21 cellular contexts compared by ENCODE assay signal in the genomic region with DNA sequence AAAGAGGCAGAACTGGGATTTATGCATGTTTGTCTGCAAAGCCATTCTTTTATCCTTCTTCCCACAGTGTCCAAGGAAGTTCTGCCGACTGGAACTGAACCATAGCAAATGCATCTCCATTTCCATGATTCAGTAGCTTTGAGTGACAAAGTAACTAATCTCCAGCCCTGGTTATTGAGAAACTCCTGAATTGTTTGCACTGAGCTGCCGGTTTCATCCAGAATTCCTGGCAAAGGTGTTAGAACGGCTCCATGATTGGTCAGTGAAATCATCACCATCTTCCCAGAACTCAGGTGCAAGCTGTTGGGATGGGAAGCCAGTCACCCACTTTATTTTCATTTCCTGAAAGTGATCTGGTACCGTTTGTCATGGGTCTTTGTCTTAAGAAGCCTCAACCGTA. TPM values are rescaled to one million over a fixed set of nuclear protein-coding genes. Genes with fewer than 3 reads are reported as not detected.
DNase-seq lines count a peak whose midpoint lies in the region; ATAC-seq, FAIRE-seq and TF ChIP-seq lines count a peak whose summit lies in the region.
"Had no signal": no experiment of that assay in that cellular context is flagged by ENCODE, and none has a peak within 500 bp of the region (broad histone marks: within the 10 kb centered on the region; RNA-seq: fewer than 3 reads in every experiment).

No MANE protein-coding gene starts in this region.

- DNase-seq in MCF 10A (ENCODE audit: unreplicated experiment): peak; percentile 45
- no peak for DNase-seq in mammary epithelial cell
- no peak for DNase-seq in RCC 7860 (ENCODE audit: low spot score)
- DNase-seq in left lung: no peak
- DNase-seq in upper lobe of right lung: no peak
- no peak for DNase-seq in activated CD4-positive, alpha-beta memory T cell treated with anti-CD3 and anti-CD28 coated beads for 36 hours
- no peak for DNase-seq in activated CD4-positive, alpha-beta T cell treated with anti-CD3 and anti-CD28 coated beads, Interleukin-2, amount 10 ng/mL, durations not matched to agents 7 days and 5 days
- DNase-seq in GM03348 (ENCODE audit: low spot score): no peak
- DNase-seq: EL, H7, NCI-H1105 treated with DMSO at 0.1 percent for 48 hours, NCI-H2029 treated with DMSO at 0.1 percent for 48 hours, NCI-H2171 treated with DMSO at 0.1 percent for 48 hours, NCI-H524, SJCRH30 had no signal

- intact Hi-C loops in MCF 10A (cut with micrococcal nuclease) (no loop called here), mammary epithelial cell (cut with micrococcal nuclease) (no loop called here), left lung (cut with DNase I) (no loop called here), upper lobe of right lung (cut with DNase I) (no loop called here)
- intact Hi-C loops in activated CD4-positive, alpha-beta memory T cell treated with anti-CD3 and anti-CD28 coated beads for 36 hours (cut with micrococcal nuclease): no loop called here

- H3K4me1 ChIP-seq in mammary epithelial cell (ENCODE audit: insufficient read depth, low read length): no peaks in the 10 kb centered on the region
- no peaks in the 10 kb centered on the region for H3K4me1 ChIP-seq in left lung
- no peaks in the 10 kb centered on the region for H3K4me1 ChIP-seq in upper lobe of right lung
- H3K4me1 ChIP-seq: SJCRH30 had no signal

- ATAC-seq in left lung: peak; percentile 84
- peak; percentile 72 for ATAC-seq in upper lobe of right lung
- ATAC-seq: HepG2 had no signal

- H3K27me3 Mint-ChIP-seq in MCF 10A (ENCODE audit: insufficient read depth, unreplicated experiment): no peaks in the 10 kb centered on the region
- no peaks in the 10 kb centered on the region for H3K27me3 Mint-ChIP-seq in activated CD4-positive, alpha-beta memory T cell treated with anti-CD3 and anti-CD28 coated beads for 36 hours
- H3K27me3 Mint-ChIP-seq in activated CD4-positive, alpha-beta T cell treated with anti-CD3 and anti-CD28 coated beads, Interleukin-2, amount 10 ng/mL, durations not matched to agents 7 days and 5 days: no peaks in the 10 kb centered on the region

- no peak overlapping the region for H3K4me2 ChIP-seq in mammary epithelial cell (ENCODE audit: insufficient read depth, low read depth, low read length)

- H3K36me3 ChIP-seq in mammary epithelial cell (ENCODE audit: insufficient read depth, low read length): no peaks in the 10 kb centered on the region
- no peaks in the 10 kb centered on the region for H3K36me3 ChIP-seq in left lung
- no peaks in the 10 kb centered on the region for H3K36me3 ChIP-seq in upper lobe of right lung
- H3K36me3 ChIP-seq: SJCRH30 had no signal

- no peak overlapping the region for H3K27ac Mint-ChIP-seq in MCF 10A (ENCODE audit: low read depth, unreplicated experiment)
- H3K27ac Mint-ChIP-seq in activated CD4-positive, alpha-beta memory T cell treated with anti-CD3 and anti-CD28 coated beads for 36 hours: no peak overlapping the region
- no peak overlapping the region for H3K27ac Mint-ChIP-seq in activated CD4-positive, alpha-beta T cell treated with anti-CD3 and anti-CD28 coated beads, Interleukin-2, amount 10 ng/mL, durations not matched to agents 7 days and 5 days

- H3K4me3 Mint-ChIP-seq in MCF 10A (ENCODE audit: unreplicated experiment): no peak overlapping the region
- H3K4me3 Mint-ChIP-seq in activated CD4-positive, alpha-beta memory T cell treated with anti-CD3 and anti-CD28 coated beads for 36 hours: no peak overlapping the region
- no peak overlapping the region for H3K4me3 Mint-ChIP-seq in activated CD4-positive, alpha-beta T cell treated with anti-CD3 and anti-CD28 coated beads, Interleukin-2, amount 10 ng/mL, durations not matched to agents 7 days and 5 days

- POLR2A ChIA-PET in MCF 10A (lab: Yijun Ruan, JAX): no interaction called here
- POLR2A ChIA-PET in activated CD4-positive, alpha-beta memory T cell treated with anti-CD3 and anti-CD28 coated beads for 36 hours (lab: Charles Lee): no interaction called here
- POLR2A ChIA-PET in activated CD4-positive, alpha-beta T cell treated with anti-CD3 and anti-CD28 coated beads, Interleukin-2, amount 10 ng/mL, durations not matched to agents 7 days and 5 days (lab: Charles Lee): no interaction called here

- no peaks in the 10 kb centered on the region for H3K4me1 Mint-ChIP-seq in MCF 10A (ENCODE audit: insufficient read depth, unreplicated experiment)
- H3K4me1 Mint-ChIP-seq in activated CD4-positive, alpha-beta memory T cell treated with anti-CD3 and anti-CD28 coated beads for 36 hours (ENCODE audit: low read depth): no peaks in the 10 kb centered on the region
- no peaks in the 10 kb centered on the region for H3K4me1 Mint-ChIP-seq in activated CD4-positive, alpha-beta T cell treated with anti-CD3 and anti-CD28 coated beads, Interleukin-2, amount 10 ng/mL, durations not matched to agents 7 days and 5 days

- no peak for TF ChIP-seq CTCF in MCF 10A (IDR thresholded peaks at IDR 0.05; ENCODE audit: unreplicated experiment)
- no peak for TF ChIP-seq CTCF in mammary epithelial cell (conservative IDR thresholded peaks at IDR 0.05 in 1 of 2, IDR thresholded peaks at IDR 0.05 in 1 of 2; ENCODE audit: extremely low read depth in 1 of 2, insufficient read depth in 1 of 2, low read depth in 1 of 2, low read length in 2 of 2)
- TF ChIP-seq CTCF in left lung (IDR thresholded peaks at IDR 0.05): no peak
- TF ChIP-seq CTCF in upper lobe of right lung (IDR thresholded peaks at IDR 0.05): no peak

- CTCF ChIA-PET in MCF 10A (lab: Yijun Ruan, JAX): no interaction called here
- CTCF ChIA-PET in mammary epithelial cell (lab: Charles Lee; ENCODE audit: low non-redundant PET): no interaction called here
- CTCF ChIA-PET in activated CD4-positive, alpha-beta memory T cell treated with anti-CD3 and anti-CD28 coated beads for 36 hours (lab: Charles Lee): no interaction called here
- CTCF ChIA-PET in activated CD4-positive, alpha-beta T cell treated with anti-CD3 and anti-CD28 coated beads, Interleukin-2, amount 10 ng/mL, durations not matched to agents 7 days and 5 days (lab: Charles Lee): interaction anchor here (0.5 kb wide), 1 partner anchor 144 kb away, joined by 4 read pairs; no protein-coding TSS in a partner anchor

- FAIRE-seq in RCC 7860 (lab: Jason Lieb, UNC): peak; percentile 40
- FAIRE-seq: A204.1, GM19239, HepG2 had no signal

- H2AFZ ChIP-seq in mammary epithelial cell (ENCODE audit: low read depth, low read length): no peak overlapping the region

- in situ Hi-C loops in mammary epithelial cell (cut with MboI; ENCODE audit: low sequenced_read_pairs in 2 of 2): no loop called here

- H3K27ac ChIP-seq in mammary epithelial cell (ENCODE audit: insufficient read depth, low read depth, low read length) (no peak overlapping the region), left lung (no peak overlapping the region), upper lobe of right lung (no peak overlapping the region)
- H3K27ac ChIP-seq: C4-2B, SJCRH30 had no signal

- dilution Hi-C loops in mammary epithelial cell (cut with HindIII; ENCODE audit: low sequenced_read_pairs): no loop called here

- 63% methylated on average over 5 of the region's 5 CpGs for WGBS in mammary epithelial cell (ENCODE audit: low coverage, missing lambda C conversion rate)

- H4K20me1 ChIP-seq in mammary epithelial cell (ENCODE audit: insufficient read depth, low read length): no peaks in the 10 kb centered on the region

- H3K27me3 ChIP-seq in mammary epithelial cell (ENCODE audit: insufficient read depth, low read length): no peaks in the 10 kb centered on the region
- H3K27me3 ChIP-seq in left lung: no peaks in the 10 kb centered on the region
- no peaks in the 10 kb centered on the region for H3K27me3 ChIP-seq in upper lobe of right lung
- H3K27me3 ChIP-seq: SJCRH30 had no signal

- H3K9ac ChIP-seq in mammary epithelial cell (ENCODE audit: insufficient read depth, low read length): no peak overlapping the region

- H3K79me2 ChIP-seq in mammary epithelial cell (ENCODE audit: insufficient read depth, low read length): no peaks in the 10 kb centered on the region

- H3K36me3 Mint-ChIP-seq in MCF 10A (ENCODE audit: insufficient read depth, unreplicated experiment): no peaks in the 10 kb centered on the region
- H3K36me3 Mint-ChIP-seq in activated CD4-positive, alpha-beta memory T cell treated with anti-CD3 and anti-CD28 coated beads for 36 hours: no peaks in the 10 kb centered on the region
- H3K36me3 Mint-ChIP-seq in activated CD4-positive, alpha-beta T cell treated with anti-CD3 and anti-CD28 coated beads, Interleukin-2, amount 10 ng/mL, durations not matched to agents 7 days and 5 days (ENCODE audit: low read depth): no peaks in the 10 kb centered on the region

- H3K9me3 ChIP-seq in mammary epithelial cell (replicated peaks; ENCODE audit: insufficient read depth, low read length) (peaks cover 2% of the 10 kb centered on the region), left lung (no peaks in the 10 kb centered on the region), upper lobe of right lung (no peaks in the 10 kb centered on the region)
- H3K9me3 ChIP-seq: SJCRH30 had no signal

- H3K9me3 Mint-ChIP-seq in MCF 10A (ENCODE audit: unreplicated experiment): no peaks in the 10 kb centered on the region
- no peaks in the 10 kb centered on the region for H3K9me3 Mint-ChIP-seq in activated CD4-positive, alpha-beta memory T cell treated with anti-CD3 and anti-CD28 coated beads for 36 hours
- H3K9me3 Mint-ChIP-seq in activated CD4-positive, alpha-beta T cell treated with anti-CD3 and anti-CD28 coated beads, Interleukin-2, amount 10 ng/mL, durations not matched to agents 7 days and 5 days: no peaks in the 10 kb centered on the region

- H3K4me3 ChIP-seq in mammary epithelial cell (replicated peaks in 1 of 3; ENCODE audit: insufficient read depth in 1 of 3, low read depth in 2 of 3, low read length in 3 of 3) (no peak overlapping the region), left lung (no peak overlapping the region), upper lobe of right lung (no peak overlapping the region)
- H3K4me3 ChIP-seq: SJCRH30 had no signal

- BruUV-seq in MCF 10A (replicated peaks; lab: Mats Ljungman, UMichigan): no TSS peak
- BruUV-seq in mammary epithelial cell (replicated peaks; lab: Mats Ljungman, UMichigan): no TSS peak

RNA-seq across cellular contexts. Expression of gene SLC34A2, which starts 47.0 kb away (rescaled TPM):
- total RNA-seq in MCF 10A (2022) (not detected in 2 replicates), mammary epithelial cell (1 to 10 TPM in 1 of 2 donors, not detected in 1; 1.5 TPM), left lung (1,000 to 10,000 TPM; 2,023 to 3,249 TPM), upper lobe of right lung (2,903 TPM)
- polyA plus RNA-seq in mammary epithelial cell: 0.08 TPM
- not detected for polyA minus RNA-seq in mammary epithelial cell
- total RNA-seq in activated CD4-positive, alpha-beta memory T cell treated with anti-CD3 and anti-CD28 coated beads for 36 hours: not detected
- not detected for total RNA-seq in activated CD4-positive, alpha-beta T cell treated with anti-CD3 and anti-CD28 coated beads, Interleukin-2, amount 10 ng/mL, durations not matched to agents 7 days and 5 days
- total RNA-seq: HepG2, OCI-LY7, RPMI7951, SJCRH30 had no signal
- polyA plus RNA-seq: HepG2 had no signal

Comparison
In these comparisons a context has a peak if more than half of its experiments do, and no peak if none do; other contexts are left out.
1. RNA of gene SLC34A2, which starts 47.0 kb away (total RNA-seq): 2,023 to 3,249 TPM in left lung and 2,903 TPM in upper lobe of right lung (single experiment); 1.5 TPM in mammary epithelial cell, not detected in MCF 10A, not detected in activated CD4-positive, alpha-beta memory T cell treated with anti-CD3 and anti-CD28 coated beads for 36 hours and not detected in activated CD4-positive, alpha-beta T cell treated with anti-CD3 and anti-CD28 coated beads, Interleukin-2, amount 10 ng/mL, durations not matched to agents 7 days and 5 days; every median in the first group is over 100 times any median in the second.